In the genomic region with DNA sequence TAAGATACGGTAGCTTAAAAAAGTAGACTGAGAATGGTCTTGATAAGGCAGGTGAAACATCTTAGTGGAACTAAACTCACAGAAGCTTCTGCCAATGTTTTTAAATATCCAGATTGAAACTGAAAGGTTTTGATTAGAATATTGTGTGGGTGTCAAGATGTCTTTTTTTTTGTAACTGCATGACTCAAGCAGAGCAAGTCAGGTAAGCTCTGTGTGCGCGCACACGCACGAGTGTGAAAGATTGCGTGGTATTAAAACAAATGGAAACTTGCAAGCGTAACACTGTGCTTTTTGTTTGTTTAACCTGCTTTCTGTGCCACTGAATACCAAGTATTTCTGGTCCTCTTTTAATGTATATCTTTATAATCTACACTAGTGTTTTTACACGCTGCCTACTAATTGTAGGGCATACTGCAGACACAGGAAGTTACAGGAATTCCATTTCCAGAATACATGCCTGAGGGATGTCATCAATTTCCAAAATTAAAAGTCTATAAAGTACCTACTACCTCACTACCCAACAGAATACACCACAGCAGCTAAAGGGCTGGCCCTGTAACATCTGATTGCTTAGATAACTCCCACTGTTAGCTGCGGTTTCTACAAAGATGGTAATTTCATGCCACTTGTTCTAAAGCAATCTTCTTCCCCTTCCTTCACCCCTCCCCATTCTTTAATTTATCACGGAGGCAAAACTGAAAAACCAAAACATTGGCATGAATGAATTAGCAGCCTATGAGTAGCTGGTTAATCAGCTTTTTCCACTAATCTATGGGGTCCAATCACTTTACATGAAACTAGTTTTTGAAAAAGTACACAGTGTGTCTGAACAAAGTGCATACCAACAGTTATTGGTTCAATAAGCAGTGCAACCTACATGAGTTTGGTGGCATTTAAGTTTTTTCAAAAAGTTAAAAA, we compare ENCODE assay signal across 10 cellular contexts.
DNase-seq lines count a peak whose midpoint lies in the region; ATAC-seq and TF ChIP-seq lines count a peak whose summit lies in the region.
"Had no signal": no experiment of that assay in that cellular context is flagged by ENCODE, and none has a peak within 500 bp of the region (broad histone marks: within the 10 kb centered on the region; RNA-seq: fewer than 3 reads in every experiment).

No MANE protein-coding gene starts in this region.

- H3K9me3 ChIP-seq in Loucy (ENCODE audit: insufficient read depth, low read depth, low read length): no peaks in the 10 kb centered on the region

- H3K4me2 ChIP-seq in Loucy (ENCODE audit: low read depth, low read length, poor library complexity, severe bottlenecking): peak overlapping the region; percentile 70

- H3F3A ChIP-seq in Loucy (ENCODE audit: low read depth): peaks cover 8% of the 10 kb centered on the region; the same call in 1 of the 2 replicates

- peak overlapping the region; percentile 99 for H3K27ac Mint-ChIP-seq in activated naive CD8-positive, alpha-beta T cell

- no peak overlapping the region for H2AFZ ChIP-seq in Loucy (ENCODE audit: low read length)

- H3K4me3 ChIP-seq in Loucy (ENCODE audit: low read length, poor library complexity, severe bottlenecking): peak overlapping the region; percentile 39

- H3K36me3 ChIP-seq in Loucy (ENCODE audit: insufficient read depth, low read length): peaks cover 34% of the 10 kb centered on the region; the same call in 1 of the 2 replicates

- H4K20me1 ChIP-seq in Loucy (ENCODE audit: insufficient read depth, low read length, poor library complexity, severe bottlenecking): peaks cover 21% of the 10 kb centered on the region

- peak overlapping the region; percentile 58 for H3K9ac ChIP-seq in Loucy (ENCODE audit: low read depth, low read length, poor library complexity, severe bottlenecking)

- no peaks in the 10 kb centered on the region for H3K9me3 Mint-ChIP-seq in activated naive CD8-positive, alpha-beta T cell (ENCODE audit: low read depth)
- H3K9me3 Mint-ChIP-seq: central memory CD8-positive, alpha-beta T cell had no signal

- peaks cover 57% of the 10 kb centered on the region for H3K79me2 ChIP-seq in Loucy (ENCODE audit: insufficient read depth, low read length)

- H3K4me3 Mint-ChIP-seq in activated naive CD8-positive, alpha-beta T cell: peak overlapping the region; percentile 66
- H3K4me3 Mint-ChIP-seq: central memory CD8-positive, alpha-beta T cell had no signal

- peaks cover 12% of the 10 kb centered on the region for H3K36me3 Mint-ChIP-seq in activated naive CD8-positive, alpha-beta T cell

- TF ChIP-seq CTCF in Loucy (conservative IDR thresholded peaks at IDR 0.05; ENCODE audit: low read length): no peak

- peaks cover 84% of the 10 kb centered on the region for H3K4me1 ChIP-seq in Loucy (ENCODE audit: insufficient read depth, low read length, poor library complexity, severe bottlenecking)

- ATAC-seq in GM21360 (IDR thresholded peaks at IDR 0.05; ENCODE audit: unreplicated experiment) (peak; percentile 70), HG03139 (IDR thresholded peaks at IDR 0.05; ENCODE audit: unreplicated experiment) (no peak)
- ATAC-seq: left colon had no signal

- peaks cover 74% of the 10 kb centered on the region for H3K4me1 Mint-ChIP-seq in activated naive CD8-positive, alpha-beta T cell (ENCODE audit: low read depth)

- no peaks in the 10 kb centered on the region for H3K27me3 Mint-ChIP-seq in activated naive CD8-positive, alpha-beta T cell
- H3K27me3 Mint-ChIP-seq: central memory CD8-positive, alpha-beta T cell had no signal

- H3K9me2 ChIP-seq in Loucy (replicated peaks; ENCODE audit: low read depth, low read length): no peaks in the 10 kb centered on the region

- peak; percentile 15 for DNase-seq in stimulated activated CD8-positive, alpha-beta memory T cell treated with anti-CD3 and anti-CD28 coated beads, Interleukin-12 subunit alpha, Interleukin-12 subunit beta, amount 100 ng/mL, for 4 hours (ENCODE audit: low read depth)
- DNase-seq in GOT3 (lab: John Stamatoyannopoulos, UW): no peak
- DNase-seq in NCI-H1930 (lab: John Stamatoyannopoulos, UW): no peak
- DNase-seq: left colon, RPMI8226 had no signal

- no peaks in the 10 kb centered on the region for H3K27me3 ChIP-seq in Loucy (ENCODE audit: insufficient read depth, low read length, poor library complexity, severe bottlenecking)
